Comparison of ENCODE assay signal across 8 cellular contexts in genomic region chr3:37862219-37862711, GRCh38. TPM values are rescaled to one million over a fixed set of nuclear protein-coding genes. Genes with fewer than 3 reads are reported as not detected.
A peak's percentile ranks its signal among the peaks of the same experiment; 100 is the strongest.
DNase-seq lines count a peak whose midpoint lies in the region; ATAC-seq and TF ChIP-seq lines count a peak whose summit lies in the region.

No MANE protein-coding gene starts in this region.

- 1 to 4% (median 1%) methylated on average over 29 to 36 of the region's 36 CpGs for WGBS in ovary, 3 donors

- DNase-seq in C1 segment of cervical spinal cord (lab: John Stamatoyannopoulos, UW) (peak in 8 of 14 donors; percentile 30 to 60 (median 48)), Kasumi-1 (lab: John Stamatoyannopoulos, UW) (peak; percentile 5 to 45), head of caudate nucleus (peak in 41 of 42 donors; percentile 25 to 89 (median 71)), ovary (peak; percentile 58 to 78 (median 70)), epidermal melanocyte (ENCODE audit: insufficient read length, low spot score) (no peak), DMS153 (lab: John Stamatoyannopoulos, UW) (no peak)
- peak; percentile 48 for DNase-seq in activated naive CD4-positive, alpha-beta T cell treated with Interleukin-2 at 50 U/mL for 16 hours

- intact Hi-C loops in head of caudate nucleus (cut with DNase I): no loop called here
- intact Hi-C loops in ovary (cut with DNase I): no loop called here

- H3K4me1 ChIP-seq in ovary (ENCODE audit: insufficient read depth): peaks cover 8% of the 10 kb centered on the region

- no peak for TF ChIP-seq CTCF in ovary (IDR thresholded peaks at IDR 0.05)

- TF ChIP-seq POLR2A in ovary (IDR thresholded peaks at IDR 0.05): no peak

- no peak for TF ChIP-seq EP300 in ovary (IDR thresholded peaks at IDR 0.05)

- peak overlapping the region; percentile 54 to 70 for H3K27ac ChIP-seq in ovary

- ATAC-seq in HG03108 (IDR thresholded peaks at IDR 0.05; ENCODE audit: unreplicated experiment): no peak

- H3K9me3 ChIP-seq in ovary: no peaks in the 10 kb centered on the region

- peak overlapping the region; percentile 76 for H3K4me3 ChIP-seq in ovary

- no peaks in the 10 kb centered on the region for H3K27me3 ChIP-seq in ovary

- H3K36me3 ChIP-seq in ovary: no peaks in the 10 kb centered on the region

RNA-seq across cellular contexts. Expression of gene CTDSPL, which starts 0.6 kb away (rescaled TPM):
- 10 to 100 TPM; 16.5 to 41.1 (median 34.2) TPM for total RNA-seq in ovary
- 10 to 100 TPM; 14.8 to 36.4 TPM for polyA plus RNA-seq in ovary

Comparison
In these comparisons a context has a peak if more than half of its experiments do, and no peak if none do; other contexts are left out.
1. DNase-seq: peak in C1 segment of cervical spinal cord (8 of 14), Kasumi-1 (2 of 2), activated naive CD4-positive, alpha-beta T cell treated with Interleukin-2 at 50 U/mL for 16 hours (single experiment), head of caudate nucleus (41 of 42) and ovary (5 of 5); none in epidermal melanocyte (single experiment) and DMS153 (single experiment).